ENCODE assay signal across 15 cellular contexts in the genomic region with DNA sequence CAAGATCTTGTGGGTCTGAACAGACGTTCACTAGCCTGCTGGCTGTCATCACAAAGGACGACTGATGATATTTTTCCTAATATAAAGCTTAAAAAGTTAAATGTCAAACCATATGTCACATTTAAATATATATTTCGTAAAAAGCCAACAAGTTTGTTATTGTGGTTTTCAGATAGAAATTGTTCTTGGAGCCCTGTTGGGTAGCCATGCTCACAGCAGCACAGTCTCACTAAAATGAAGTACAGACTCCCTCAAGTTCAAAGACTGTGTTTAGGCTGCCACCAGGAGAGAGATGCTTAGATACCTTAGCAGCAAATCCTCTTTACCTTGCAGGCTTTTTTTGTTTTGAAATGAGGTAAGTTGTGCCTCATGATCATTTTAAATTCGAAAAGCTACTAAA. TPM values are rescaled to one million over a fixed set of nuclear protein-coding genes. Genes with fewer than 3 reads are reported as not detected.
DNase-seq lines count a peak whose midpoint lies in the region; ATAC-seq, FAIRE-seq and TF ChIP-seq lines count a peak whose summit lies in the region.
"Had no signal": no experiment of that assay in that cellular context is flagged by ENCODE, and none has a peak within 500 bp of the region (broad histone marks: within the 10 kb centered on the region; RNA-seq: fewer than 3 reads in every experiment).

No MANE protein-coding gene starts in this region.

- H3K4me3 Mint-ChIP-seq in activated naive CD8-positive, alpha-beta T cell treated with anti-CD3 and anti-CD28 coated beads, Interleukin-2, amount 50 U/mL, for 24 hours = no peak overlapping the region
- no peak overlapping the region for H3K4me3 Mint-ChIP-seq in activated naive CD8-positive, alpha-beta T cell treated with anti-CD3 and anti-CD28 coated beads for 36 hours
- H3K4me3 Mint-ChIP-seq: activated CD8-positive, alpha-beta T cell treated with anti-CD3 and anti-CD28 coated beads for 36 hours; natural killer cell treated with Interleukin-12 subunit alpha and Interleukin-12 subunit beta and Interleukin-15 and Interleukin-18, amount 100 ng/mL, for 72 hours had no signal

- no peak for TF ChIP-seq POLR2A in K562 (conservative IDR thresholded peaks at IDR 0.05)

- H3K27ac ChIP-seq in K562 (ENCODE audit: extremely low read depth, low read depth, low read length) = peak overlapping the region; percentile 47; the same call in 2 of the 3 replicates

- H3K4me1 ChIP-seq in K562 (replicated peaks in 1 of 2; ENCODE audit: control insufficient read depth in 2 of 2, insufficient read depth in 2 of 2, low read length in 2 of 2) = peaks cover 0 to 23% of the 10 kb centered on the region in 2 experiments; a peak in 4 of 5 replicates

- H3K4me3 ChIP-seq in K562 = no peak overlapping the region
- no peak overlapping the region for H3K4me3 ChIP-seq in MG63

- H3K36me3 ChIP-seq in K562 (ENCODE audit: control insufficient read depth, insufficient read depth, low read length) (peaks cover 92% of the 10 kb centered on the region), MG63 (peaks cover 68% of the 10 kb centered on the region)

- no peak for TF ChIP-seq CTCF in K562 (IDR thresholded peaks at IDR 0.05 in 2 of 3, conservative IDR thresholded peaks at IDR 0.05 in 1 of 3; ENCODE audit: insufficient read depth in 2 of 3, low read depth in 1 of 3, low read length in 3 of 3)

- H3K4me1 Mint-ChIP-seq in activated naive CD8-positive, alpha-beta T cell treated with anti-CD3 and anti-CD28 coated beads, Interleukin-2, amount 50 U/mL, for 24 hours = peaks cover 40% of the 10 kb centered on the region
- peaks cover 21% of the 10 kb centered on the region for H3K4me1 Mint-ChIP-seq in activated naive CD8-positive, alpha-beta T cell treated with anti-CD3 and anti-CD28 coated beads for 36 hours

- H3K9me1 ChIP-seq in K562 (ENCODE audit: control insufficient read depth, insufficient read depth, low read length) = no peaks in the 10 kb centered on the region

- 68% methylated on average over 4 of the region's 4 CpGs for WGBS in K562 (ENCODE audit: insufficient coverage, low coverage, missing lambda C conversion rate)

- H3K9ac ChIP-seq in K562 (ENCODE audit: insufficient read depth in 1 of 2, low read depth in 2 of 2, low read length in 2 of 2) = peak overlapping the region in 1 of 2 experiments; percentile 6; a peak in 1 of 4 replicates

- peak; percentile 68 for ATAC-seq in activated naive CD8-positive, alpha-beta T cell treated with anti-CD3 and anti-CD28 coated beads, Interleukin-2, amount 50 U/mL, for 24 hours
- ATAC-seq in K562 (peak; percentile 29; the same call in 2 of the 3 replicates), left lobe of liver (peak; percentile 24), HG03025 (IDR thresholded peaks at IDR 0.05; ENCODE audit: low FRiP score, unreplicated experiment) (no peak)
- ATAC-seq: activated CD8-positive, alpha-beta T cell treated with anti-CD3 and anti-CD28 coated beads for 36 hours; natural killer cell treated with Interleukin-12 subunit alpha and Interleukin-12 subunit beta and Interleukin-15 and Interleukin-18, amount 100 ng/mL, for 72 hours had no signal

- no TSS peak for BruUV-seq in K562 (replicated peaks; lab: Mats Ljungman, UMichigan)

- FAIRE-seq in K562 (lab: Jason Lieb, UNC) = no peak
- FAIRE-seq: A204.1, H1 had no signal

- no peak for DNase-seq in activated naive CD8-positive, alpha-beta T cell treated with anti-CD3 and anti-CD28 coated beads, Interleukin-2, amount 50 U/mL, for 24 hours
- no peak for DNase-seq in activated naive CD8-positive, alpha-beta T cell treated with anti-CD3 and anti-CD28 coated beads for 36 hours
- no peak for DNase-seq in K562 (ENCODE audit: extremely low read depth in 1 of 4, low spot score in 3 of 4)
- DNase-seq in left lobe of liver (ENCODE audit: low spot score) = no peak
- DNase-seq in hypothalamus (lab: John Stamatoyannopoulos, UW) = no peak
- DNase-seq in MG63 = no peak
- no peak for DNase-seq in OCI-M1 (lab: John Stamatoyannopoulos, UW)
- DNase-seq: activated CD8-positive, alpha-beta T cell treated with anti-CD3 and anti-CD28 coated beads for 36 hours; effector CD8-positive, alpha-beta T cell; NCI-H2171 treated with DMSO at 0.1 percent for 48 hours; stimulated activated CD4-positive, alpha-beta T cell treated with anti-CD3 and anti-CD28 coated beads, Interleukin-4, amount 100 ng/mL, for 24 hours had no signal

- TF ChIP-seq EP300 in K562 (IDR thresholded peaks at IDR 0.05; ENCODE audit: low read length) = no peak

- TF ChIP-seq RAD21 in K562 (CRISPR knock-in tag; conservative IDR thresholded peaks at IDR 0.05 in 1 of 2, IDR thresholded peaks at IDR 0.05 in 1 of 2) = no peak

- H3K4me2 ChIP-seq in K562 (ENCODE audit: insufficient read depth, low read length) = no peak overlapping the region

- in situ Hi-C loops in K562 (cut with MboI) = no loop called here

- no peaks in the 10 kb centered on the region for H3K27me3 Mint-ChIP-seq in activated naive CD8-positive, alpha-beta T cell treated with anti-CD3 and anti-CD28 coated beads, Interleukin-2, amount 50 U/mL, for 24 hours
- H3K27me3 Mint-ChIP-seq in activated naive CD8-positive, alpha-beta T cell treated with anti-CD3 and anti-CD28 coated beads for 36 hours = no peaks in the 10 kb centered on the region
- H3K27me3 Mint-ChIP-seq: activated CD8-positive, alpha-beta T cell treated with anti-CD3 and anti-CD28 coated beads for 36 hours; natural killer cell treated with Interleukin-12 subunit alpha and Interleukin-12 subunit beta and Interleukin-15 and Interleukin-18, amount 100 ng/mL, for 72 hours had no signal

- intact Hi-C loops in K562 (cut with micrococcal nuclease) = no loop called here

- peaks cover 71% of the 10 kb centered on the region for H3K36me3 Mint-ChIP-seq in activated naive CD8-positive, alpha-beta T cell treated with anti-CD3 and anti-CD28 coated beads, Interleukin-2, amount 50 U/mL, for 24 hours (ENCODE audit: low read depth)
- peaks cover 62% of the 10 kb centered on the region for H3K36me3 Mint-ChIP-seq in activated naive CD8-positive, alpha-beta T cell treated with anti-CD3 and anti-CD28 coated beads for 36 hours

- H2AFZ ChIP-seq in K562 (ENCODE audit: low read depth, low read length) = no peak overlapping the region

- H3K27ac Mint-ChIP-seq in activated naive CD8-positive, alpha-beta T cell treated with anti-CD3 and anti-CD28 coated beads, Interleukin-2, amount 50 U/mL, for 24 hours = peak overlapping the region; percentile 41
- H3K27ac Mint-ChIP-seq in activated naive CD8-positive, alpha-beta T cell treated with anti-CD3 and anti-CD28 coated beads for 36 hours = no peak overlapping the region
- H3K27ac Mint-ChIP-seq: activated CD8-positive, alpha-beta T cell treated with anti-CD3 and anti-CD28 coated beads for 36 hours; natural killer cell treated with Interleukin-12 subunit alpha and Interleukin-12 subunit beta and Interleukin-15 and Interleukin-18, amount 100 ng/mL, for 72 hours had no signal

- H3K27me3 ChIP-seq in K562 (ENCODE audit: control insufficient read depth in 2 of 2, insufficient read depth in 2 of 2, low read length in 2 of 2) = no peaks in the 10 kb centered on the region
- H3K27me3 ChIP-seq in MG63 = no peaks in the 10 kb centered on the region

- POLR2A ChIA-PET in K562 (lab: Yijun Ruan, JAX) = interaction anchor here (0.6 to 2.8 kb wide), 8 partner anchors 13 to 260 kb away, joined by 3 to 11 read pairs (median 4); a partner anchor contains a TSS

- peaks cover 71% of the 10 kb centered on the region for H3K79me2 ChIP-seq in K562 (ENCODE audit: control insufficient read depth, insufficient read depth, low read length)

- no peaks in the 10 kb centered on the region for H3K9me3 Mint-ChIP-seq in activated naive CD8-positive, alpha-beta T cell treated with anti-CD3 and anti-CD28 coated beads, Interleukin-2, amount 50 U/mL, for 24 hours
- H3K9me3 Mint-ChIP-seq in activated naive CD8-positive, alpha-beta T cell treated with anti-CD3 and anti-CD28 coated beads for 36 hours = peaks cover 6% of the 10 kb centered on the region
- H3K9me3 Mint-ChIP-seq: activated CD8-positive, alpha-beta T cell treated with anti-CD3 and anti-CD28 coated beads for 36 hours; natural killer cell treated with Interleukin-12 subunit alpha and Interleukin-12 subunit beta and Interleukin-15 and Interleukin-18, amount 100 ng/mL, for 72 hours had no signal

- peaks cover 3% of the 10 kb centered on the region; the same call in 1 of the 2 replicates for H4K20me1 ChIP-seq in K562 (replicated peaks; ENCODE audit: control insufficient read depth, insufficient read depth, low read length)

- CTCF ChIA-PET in K562 (lab: Yijun Ruan, JAX; ENCODE audit: low intra/inter-chr PET ratio) = no interaction called here

- H3K9me3 ChIP-seq in K562 (replicated peaks; ENCODE audit: control insufficient read depth, insufficient read depth, low read depth, low read length) (no peaks in the 10 kb centered on the region), MG63 (no peaks in the 10 kb centered on the region)

RNA-seq across cellular contexts. Expression of a gene that starts 17.8 kb away (rescaled TPM):
- total RNA-seq in activated naive CD8-positive, alpha-beta T cell treated with anti-CD3 and anti-CD28 coated beads for 36 hours = 10 to 100 TPM; 92.0 to 92.6 TPM
- total RNA-seq in K562 (2011; cell fraction: chromatin; rRNA removed; ENCODE audit: low replicate concordance) = 49.0 and 93.0 TPM in 2 replicates
- total RNA-seq in K562 (2011; cell fraction: nucleolus; rRNA removed) = 41.2 and 52.1 TPM in 2 replicates
- total RNA-seq in K562 (2011; cell fraction: nucleoplasm; rRNA removed) = 66.7 and 82.7 TPM in 2 replicates
- 131 and 162 TPM in 2 replicates for total RNA-seq in K562 (2014; rRNA removed)
- 327 and 355 TPM in 2 replicates for total RNA-seq in K562 (2014; rRNA removed; fragmentation: Illumina TruSeq; extraction: Trizol)
- total RNA-seq in K562 (2015; rRNA removed; fragmentation: Illumina TruSeq; extraction: Trizol) = 239 and 263 TPM in 2 replicates
- total RNA-seq in K562 (2021) = 135 and 150 TPM in 2 replicates
- polyA plus RNA-seq in K562 (2011; rRNA removed) = 262 and 338 TPM in 2 replicates
- 118 and 166 TPM in 2 replicates for polyA plus RNA-seq in K562 (2011; cell fraction: cytosol; rRNA removed)
- polyA plus RNA-seq in K562 (2011; cell fraction: nucleus; rRNA removed) = 46.5 and 86.2 TPM in 2 replicates
- polyA plus RNA-seq in K562 (2012) = 176 and 223 TPM in 2 replicates
- 219 and 229 TPM in 2 replicates for polyA plus RNA-seq in K562 (2014; fragmentation: Illumina TruSeq; extraction: Trizol)
- polyA plus RNA-seq in K562 (2014; fragmentation: Nextera tagmentation; extraction: Ambion mirVana) = 1,000 to 10,000 TPM; 1,212 to 1,355 TPM
- polyA plus RNA-seq in K562 (2014; rRNA removed) = 302 and 419 TPM in 2 replicates
- polyA minus RNA-seq in K562 (2011; rRNA and poly(A)+ RNA removed) = 106 and 107 TPM in 2 replicates
- 28.8 and 41.5 TPM in 2 replicates for polyA minus RNA-seq in K562 (2011; cell fraction: cytosol; rRNA and poly(A)+ RNA removed)
- polyA minus RNA-seq in K562 (2011; cell fraction: nucleus; rRNA and poly(A)+ RNA removed) = 39.9 and 68.0 TPM in 2 replicates
- 5.8 TPM for total RNA-seq in left lobe of liver
- total RNA-seq in MG63 (2014; rRNA removed; shearing (Covaris generic); ENCODE audit: low replicate concordance) = 142 and 179 TPM in 2 replicates

RNA-seq across cellular contexts. Expression of a gene that starts 20.4 kb away (rescaled TPM):
- 10 to 100 TPM; 20.5 to 24.4 TPM for total RNA-seq in activated naive CD8-positive, alpha-beta T cell treated with anti-CD3 and anti-CD28 coated beads for 36 hours
- total RNA-seq in K562 (2011; cell fraction: chromatin; rRNA removed; ENCODE audit: low replicate concordance) = 10.1 and 22.8 TPM in 2 replicates
- 5.3 and 5.5 TPM in 2 replicates for total RNA-seq in K562 (2011; cell fraction: nucleolus; rRNA removed)
- 13.9 and 19.7 TPM in 2 replicates for total RNA-seq in K562 (2011; cell fraction: nucleoplasm; rRNA removed)
- total RNA-seq in K562 (2014; rRNA removed) = 23.6 and 24.3 TPM in 2 replicates
- total RNA-seq in K562 (2014; rRNA removed; fragmentation: Illumina TruSeq; extraction: Trizol) = 29.6 and 32.8 TPM in 2 replicates
- 28.6 and 32.6 TPM in 2 replicates for total RNA-seq in K562 (2015; rRNA removed; fragmentation: Illumina TruSeq; extraction: Trizol)
- 22.1 and 27.7 TPM in 2 replicates for total RNA-seq in K562 (2021)
- 19.9 and 27.9 TPM in 2 replicates for polyA plus RNA-seq in K562 (2011; rRNA removed)
- 5.5 and 7.7 TPM in 2 replicates for polyA plus RNA-seq in K562 (2011; cell fraction: cytosol; rRNA removed)
- 2.7 and 3.7 TPM in 2 replicates for polyA plus RNA-seq in K562 (2011; cell fraction: nucleus; rRNA removed)
- 19.8 and 21.9 TPM in 2 replicates for polyA plus RNA-seq in K562 (2012)
- polyA plus RNA-seq in K562 (2014; fragmentation: Illumina TruSeq; extraction: Trizol) = 32.4 and 41.0 TPM in 2 replicates
- polyA plus RNA-seq in K562 (2014; fragmentation: Nextera tagmentation; extraction: Ambion mirVana) = 10 to 100 TPM in 1 of 2 experiments, 1 to 10 TPM in 1; 8.5 to 13.1 TPM
- 16.7 and 22.6 TPM in 2 replicates for polyA plus RNA-seq in K562 (2014; rRNA removed)
- 35.4 and 37.7 TPM in 2 replicates for polyA minus RNA-seq in K562 (2011; rRNA and poly(A)+ RNA removed)
- 6.5 and 7.5 TPM in 2 replicates for polyA minus RNA-seq in K562 (2011; cell fraction: cytosol; rRNA and poly(A)+ RNA removed)
- polyA minus RNA-seq in K562 (2011; cell fraction: nucleus; rRNA and poly(A)+ RNA removed) = 6.3 and 8.9 TPM in 2 replicates
- total RNA-seq in left lobe of liver = 4.9 TPM
- total RNA-seq in MG63 (2014; rRNA removed; shearing (Covaris generic); ENCODE audit: low replicate concordance) = 6.2 and 11.1 TPM in 2 replicates
